In genomic region chr2:230957756-230958391, GRCh38 we compare ENCODE assay signal across 9 cellular contexts. TPM values are rescaled to one million over a fixed set of nuclear protein-coding genes. Genes with fewer than 3 reads are reported as not detected.
DNase-seq lines count a peak whose midpoint lies in the region; ATAC-seq and TF ChIP-seq lines count a peak whose summit lies in the region.
"Had no signal": no experiment of that assay in that cellular context is flagged by ENCODE, and none has a peak within 500 bp of the region (broad histone marks: within the 10 kb centered on the region; RNA-seq: fewer than 3 reads in every experiment).

No MANE protein-coding gene starts in this region.

- H3K4me3 Mint-ChIP-seq in activated B cell treated with CpG ODN at 0.5 μM for 24 hours, result peak overlapping the region; percentile 68

- H3K27ac ChIP-seq in right cardiac atrium (ENCODE audit: low read length) (no peak overlapping the region), smooth muscle cell (ENCODE audit: low read depth) (no peak overlapping the region), RWPE1 (no peak overlapping the region)

- ATAC-seq in activated B cell treated with CpG ODN at 0.5 μM for 24 hours (ENCODE audit: low read depth) (no peak), right cardiac atrium (no peak), HG03520 (IDR thresholded peaks at IDR 0.05; ENCODE audit: unreplicated experiment) (no peak)

- DNase-seq in HAP-1 (ENCODE audit: low spot score in 2 of 2) (peak in 1 of 2 experiments; percentile 22), activated B cell treated with CpG ODN at 0.5 μM for 24 hours (no peak), right cardiac atrium (no peak), smooth muscle cell (lab: John Stamatoyannopoulos, UW; ENCODE audit: unreplicated experiment) (no peak), dedifferentiated amniotic fluid mesenchymal stem cell (ENCODE audit: extremely low spot score) (no peak), RWPE1 (ENCODE audit: low spot score) (no peak), NCI-H2029 treated with DMSO at 0.1 percent for 48 hours (lab: John Stamatoyannopoulos, UW) (no peak)
- DNase-seq: NCI-H1694 treated with DMSO at 0.1 percent for 48 hours had no signal

- H3K9me3 Mint-ChIP-seq in activated B cell treated with CpG ODN at 0.5 μM for 24 hours, result no peaks in the 10 kb centered on the region

- peak overlapping the region; percentile 84 for H3K4me2 ChIP-seq in smooth muscle cell

- no peaks in the 10 kb centered on the region for H3K27me3 ChIP-seq in HAP-1 (ENCODE audit: low read depth)
- H3K27me3 ChIP-seq in right cardiac atrium (ENCODE audit: control insufficient read depth, insufficient read depth), result peaks cover 2% of the 10 kb centered on the region
- no peaks in the 10 kb centered on the region for H3K27me3 ChIP-seq in smooth muscle cell (ENCODE audit: low read depth)

- no peak overlapping the region for H3K9ac ChIP-seq in smooth muscle cell (ENCODE audit: low read depth)

- intact Hi-C loops in activated B cell treated with CpG ODN at 0.5 μM for 24 hours (cut with micrococcal nuclease) (loop anchor here (1.0 to 2.0 kb wide), 3 partner anchors 15 to 27 kb away; no protein-coding TSS in a partner anchor), right cardiac atrium (cut with DNase I) (no loop called here)

- H4K20me1 ChIP-seq in smooth muscle cell (ENCODE audit: low read depth), result no peaks in the 10 kb centered on the region

- H3K4me1 Mint-ChIP-seq in activated B cell treated with CpG ODN at 0.5 μM for 24 hours, result peaks cover 18% of the 10 kb centered on the region

- POLR2A ChIA-PET in activated B cell treated with CpG ODN at 0.5 μM for 24 hours (lab: Charles Lee) (interaction anchor here (1.0 to 2.3 kb wide), 3 partner anchors 17 to 32 kb away, joined by 3 to 19 read pairs (median 5); partner anchors contain the start of gene GPR55), RWPE1 (lab: Yijun Ruan, JAX; ENCODE audit: low non-redundant PET) (no interaction called here)

- peak overlapping the region; percentile 81 for H2AFZ ChIP-seq in smooth muscle cell (ENCODE audit: low read depth)

- TF ChIP-seq CTCF in activated B cell treated with CpG ODN at 0.5 μM for 24 hours (IDR thresholded peaks at IDR 0.05) (no peak), smooth muscle cell (IDR thresholded peaks at IDR 0.05; ENCODE audit: borderline replicate concordance, insufficient read depth, poor library complexity, severe bottlenecking) (no peak), RWPE1 (conservative IDR thresholded peaks at IDR 0.05; ENCODE audit: low read depth) (no peak)

- peaks cover 2% of the 10 kb centered on the region; the same call in 1 of the 2 replicates for H3K9me3 ChIP-seq in HAP-1
- no peaks in the 10 kb centered on the region for H3K9me3 ChIP-seq in right cardiac atrium (ENCODE audit: control insufficient read depth, low read length)
- no peaks in the 10 kb centered on the region for H3K9me3 ChIP-seq in smooth muscle cell (replicated peaks; ENCODE audit: low read depth)

- no peaks in the 10 kb centered on the region for H3K79me2 ChIP-seq in smooth muscle cell (ENCODE audit: low read depth)

- H3K36me3 Mint-ChIP-seq in activated B cell treated with CpG ODN at 0.5 μM for 24 hours (ENCODE audit: low read depth), result no peaks in the 10 kb centered on the region

- CTCF ChIA-PET in activated B cell treated with CpG ODN at 0.5 μM for 24 hours (lab: Charles Lee) (no interaction called here), RWPE1 (lab: Yijun Ruan, JAX) (no interaction called here)

- peak overlapping the region; percentile 28 for H3K4me3 ChIP-seq in HAP-1
- peak overlapping the region; percentile 48 for H3K4me3 ChIP-seq in right cardiac atrium (ENCODE audit: low read length)
- peak overlapping the region; percentile 47 for H3K4me3 ChIP-seq in smooth muscle cell

- peaks cover 32% of the 10 kb centered on the region for H3K27me3 Mint-ChIP-seq in activated B cell treated with CpG ODN at 0.5 μM for 24 hours

- H3K36me3 ChIP-seq in HAP-1 (replicated peaks), result no peaks in the 10 kb centered on the region
- H3K36me3 ChIP-seq in smooth muscle cell (ENCODE audit: low read depth), result no peaks in the 10 kb centered on the region

- peaks cover 35% of the 10 kb centered on the region for H3K4me1 ChIP-seq in HAP-1
- H3K4me1 ChIP-seq in right cardiac atrium (ENCODE audit: control insufficient read depth, insufficient read depth, low read length), result no peaks in the 10 kb centered on the region
- H3K4me1 ChIP-seq in smooth muscle cell (ENCODE audit: low read depth), result peaks cover 3% of the 10 kb centered on the region

- in situ Hi-C loops in HAP-1 (cut with MboI; ENCODE audit: low sequenced_read_pairs), result no loop called here

- no peaks in the 10 kb centered on the region for H3F3A ChIP-seq in smooth muscle cell (ENCODE audit: low read depth)

- no peak overlapping the region for H3K27ac Mint-ChIP-seq in activated B cell treated with CpG ODN at 0.5 μM for 24 hours

RNA-seq across cellular contexts. Expression of gene GPR55, which starts 32.8 kb away (rescaled TPM):
- 4.5 and 6.3 TPM in 2 replicates for total RNA-seq in activated B cell treated with CpG ODN at 0.5 μM for 24 hours
- total RNA-seq in right cardiac atrium, result under 1 TPM in 2 of 4 donors, not detected in 2; 0.18 to 0.20 TPM
- polyA plus RNA-seq in right cardiac atrium, result not detected
- total RNA-seq in smooth muscle cell, result not detected in 2 replicates
- polyA plus RNA-seq in smooth muscle cell, result not detected in 2 replicates

RNA-seq across cellular contexts. Expression of gene SPATA3, which starts 38.0 kb away (rescaled TPM):
- total RNA-seq in activated B cell treated with CpG ODN at 0.5 μM for 24 hours (not detected in 2 replicates), right cardiac atrium (not detected), smooth muscle cell (not detected in 2 replicates)
- polyA plus RNA-seq in right cardiac atrium (not detected), smooth muscle cell (not detected in 2 replicates)
